In the genomic region with DNA sequence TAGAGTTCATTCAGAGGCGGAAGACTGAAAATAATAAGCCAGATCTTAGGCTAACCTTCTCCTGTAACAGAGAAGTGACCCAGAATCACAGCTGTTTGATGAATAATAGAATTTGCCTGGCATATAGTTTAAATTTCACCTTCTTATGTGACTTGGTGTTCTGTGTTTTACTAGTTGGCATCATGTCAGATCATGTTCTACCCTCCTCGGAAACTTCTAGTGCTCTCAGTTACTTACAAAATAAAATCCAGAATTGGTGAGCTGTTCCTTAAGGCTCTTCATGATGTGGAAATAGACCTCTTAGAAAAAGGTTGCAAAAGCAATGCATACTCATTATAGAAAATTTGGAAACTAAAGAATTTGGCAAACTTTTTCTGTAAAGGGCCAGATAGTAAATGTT, we compare ENCODE assay signal across 22 cellular contexts.
"Had no signal": no experiment of that assay in that cellular context is flagged by ENCODE, and none has a peak within 500 bp of the region (broad histone marks: within the 10 kb centered on the region; RNA-seq: fewer than 3 reads in every experiment).

No MANE protein-coding gene starts in this region.

- ATAC-seq: activated CD8-positive, alpha-beta T cell treated with anti-CD3 and anti-CD28 coated beads, Interleukin-2, amount 10 ng/mL, durations not matched to agents 7 days and 5 days had no signal

- H3K4me3 Mint-ChIP-seq: activated CD4-positive, alpha-beta T cell treated with anti-CD3 and anti-CD28 coated beads, Interleukin-2, amount 10 ng/mL, durations not matched to agents 24 days and 14 days; activated CD8-positive, alpha-beta T cell treated with anti-CD3 and anti-CD28 coated beads, Interleukin-2, amount 10 ng/mL, durations not matched to agents 7 days and 5 days; activated naive CD4-positive, alpha-beta T cell treated with anti-CD3 and anti-CD28 coated beads, Interleukin-2, amount 50 U/mL, for 24 hours; activated naive CD8-positive, alpha-beta T cell treated with anti-CD3 and anti-CD28 coated beads, Interleukin-2, amount 10 ng/mL, durations not matched to agents 7 days and 5 days; activated T-cell treated with anti-CD3 and anti-CD28 coated beads, Interleukin-2, amount 50 U/mL, for 24 hours had no signal

- H3K27ac ChIP-seq: ascending aorta, PC-9, RWPE1, SJCRH30, SK-N-MC had no signal

- H3K36me3 ChIP-seq: ascending aorta, MG63, SJCRH30 had no signal

- H3K27ac Mint-ChIP-seq: activated CD4-positive, alpha-beta T cell treated with anti-CD3 and anti-CD28 coated beads, Interleukin-2, amount 10 ng/mL, durations not matched to agents 24 days and 14 days; activated CD8-positive, alpha-beta T cell treated with anti-CD3 and anti-CD28 coated beads, Interleukin-2, amount 10 ng/mL, durations not matched to agents 7 days and 5 days; activated naive CD4-positive, alpha-beta T cell treated with anti-CD3 and anti-CD28 coated beads, Interleukin-2, amount 50 U/mL, for 24 hours; activated naive CD8-positive, alpha-beta T cell treated with anti-CD3 and anti-CD28 coated beads, Interleukin-2, amount 10 ng/mL, durations not matched to agents 7 days and 5 days; activated T-cell treated with anti-CD3 and anti-CD28 coated beads, Interleukin-2, amount 50 U/mL, for 24 hours; activated T-helper 2 cell treated with anti-CD3 and anti-CD28 coated beads, Interferon-gamma antibody, Interleukin-2, Interleukin-4, amounts not matched to agents 10 μg/mL and 5 μg/mL and 100 μg/mL, durations not matched to agents 14 hours and 24 hours and 36 hours had no signal

- DNase-seq: activated CD4-positive, alpha-beta T cell treated with anti-CD3 and anti-CD28 coated beads, Interleukin-2, amount 10 ng/mL, durations not matched to agents 24 days and 14 days; activated CD4-positive, alpha-beta T cell treated with anti-CD3 and anti-CD28 coated beads, Interleukin-2, amount 50 U/mL, for 4 hours; activated CD8-positive, alpha-beta T cell treated with anti-CD3 and anti-CD28 coated beads, Interleukin-2, amount 10 ng/mL, durations not matched to agents 7 days and 5 days; activated gamma-delta T cell; activated naive CD4-positive, alpha-beta T cell treated with Interleukin-2 at 50 U/mL for 16 hours; activated naive CD8-positive, alpha-beta T cell treated with anti-CD3 and anti-CD28 coated beads, Interleukin-2, amount 10 ng/mL, durations not matched to agents 7 days and 5 days; activated T-cell treated with anti-CD3 and anti-CD28 coated beads, Interleukin-2, amount 50 U/mL, for 24 hours; amygdala; Kasumi-1; KG1; MG63; NCI-H2227 treated with DMSO at 0.1 percent for 48 hours; NCI-H446; PC-9; SHP77; SJCRH30; T1000 had no signal

- H3K9me3 ChIP-seq: ascending aorta, MG63, SJCRH30 had no signal

- H3K27me3 Mint-ChIP-seq: activated CD4-positive, alpha-beta T cell treated with anti-CD3 and anti-CD28 coated beads, Interleukin-2, amount 10 ng/mL, durations not matched to agents 24 days and 14 days; activated naive CD4-positive, alpha-beta T cell treated with anti-CD3 and anti-CD28 coated beads, Interleukin-2, amount 50 U/mL, for 24 hours; activated naive CD8-positive, alpha-beta T cell treated with anti-CD3 and anti-CD28 coated beads, Interleukin-2, amount 10 ng/mL, durations not matched to agents 7 days and 5 days had no signal

- H3K9me3 Mint-ChIP-seq: activated CD4-positive, alpha-beta T cell treated with anti-CD3 and anti-CD28 coated beads, Interleukin-2, amount 10 ng/mL, durations not matched to agents 24 days and 14 days; activated naive CD4-positive, alpha-beta T cell treated with anti-CD3 and anti-CD28 coated beads, Interleukin-2, amount 50 U/mL, for 24 hours; activated naive CD8-positive, alpha-beta T cell treated with anti-CD3 and anti-CD28 coated beads, Interleukin-2, amount 10 ng/mL, durations not matched to agents 7 days and 5 days; activated T-cell treated with anti-CD3 and anti-CD28 coated beads, Interleukin-2, amount 50 U/mL, for 24 hours; activated T-helper 2 cell treated with anti-CD3 and anti-CD28 coated beads, Interferon-gamma antibody, Interleukin-2, Interleukin-4, amounts not matched to agents 10 μg/mL and 5 μg/mL and 100 μg/mL, durations not matched to agents 14 hours and 24 hours and 36 hours had no signal

- H3K4me1 ChIP-seq: ascending aorta, SJCRH30 had no signal

- H3K4me3 ChIP-seq: ascending aorta, MG63, PC-9, SJCRH30, SK-N-MC had no signal

- H3K27me3 ChIP-seq: ascending aorta, MG63, SJCRH30 had no signal
